Comparison of ENCODE assay signal across 1 cellular context in the genomic region with DNA sequence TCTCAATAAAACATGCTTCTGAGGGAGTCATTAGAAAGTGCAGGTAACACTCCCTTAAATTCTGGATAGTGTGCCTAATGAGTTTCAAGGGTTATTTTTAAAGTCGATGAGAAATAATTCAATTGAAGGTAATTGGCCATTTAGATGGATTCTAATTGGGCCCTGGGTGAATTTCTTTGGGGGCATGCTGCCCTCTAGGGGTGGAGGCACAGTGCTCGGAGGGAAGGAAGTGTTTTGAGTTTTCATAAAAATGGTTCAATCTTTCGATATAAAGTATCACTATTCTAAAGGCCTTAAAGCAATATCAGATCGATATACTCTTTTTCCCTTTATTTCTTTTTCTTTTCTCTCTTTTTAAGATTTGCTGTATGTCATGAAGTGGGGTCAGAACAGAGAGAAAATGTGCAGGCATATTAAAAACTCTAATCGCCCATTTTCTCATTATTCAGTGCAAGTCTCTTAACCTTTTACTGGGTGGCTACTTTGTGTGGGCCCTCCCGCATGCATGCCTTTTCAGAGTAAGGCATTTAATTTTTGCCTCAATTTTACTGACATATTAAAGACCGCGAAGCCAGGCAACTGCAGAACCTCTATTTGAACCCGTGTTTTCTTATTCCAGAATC.
TF ChIP-seq lines count a peak whose summit lies in the region.

No MANE protein-coding gene starts in this region.

TF ChIP-seq in H1, 55 proteins besides CTCF, POLR2A, EP300 and RAD21:
- TF ChIP-seq RXRA (IDR thresholded peaks at IDR 0.05; ENCODE audit: insufficient read depth, low read depth, low read length) (no peak), SRF (IDR thresholded peaks at IDR 0.05; ENCODE audit: low read depth, low read length) (no peak), CEBPB (IDR thresholded peaks at IDR 0.05; ENCODE audit: low read depth, low read length) (no peak), SP2 (IDR thresholded peaks at IDR 0.05; ENCODE audit: low read length) (no peak), SUZ12 (IDR thresholded peaks at IDR 0.05; ENCODE audit: low read length) (no peak), KDM5A (IDR thresholded peaks at IDR 0.05; ENCODE audit: low read length) (no peak), EZH2 (IDR thresholded peaks at IDR 0.05; ENCODE audit: low read depth, low read length, severe bottlenecking) (no peak), SP1 (IDR thresholded peaks at IDR 0.05; ENCODE audit: low read depth, low read length) (no peak), JUND (IDR thresholded peaks at IDR 0.05; ENCODE audit: low read length) (no peak), CBX5 (IDR thresholded peaks at IDR 0.05; ENCODE audit: low read depth, low read length) (no peak)
- TF ChIP-seq, protein P1, sequence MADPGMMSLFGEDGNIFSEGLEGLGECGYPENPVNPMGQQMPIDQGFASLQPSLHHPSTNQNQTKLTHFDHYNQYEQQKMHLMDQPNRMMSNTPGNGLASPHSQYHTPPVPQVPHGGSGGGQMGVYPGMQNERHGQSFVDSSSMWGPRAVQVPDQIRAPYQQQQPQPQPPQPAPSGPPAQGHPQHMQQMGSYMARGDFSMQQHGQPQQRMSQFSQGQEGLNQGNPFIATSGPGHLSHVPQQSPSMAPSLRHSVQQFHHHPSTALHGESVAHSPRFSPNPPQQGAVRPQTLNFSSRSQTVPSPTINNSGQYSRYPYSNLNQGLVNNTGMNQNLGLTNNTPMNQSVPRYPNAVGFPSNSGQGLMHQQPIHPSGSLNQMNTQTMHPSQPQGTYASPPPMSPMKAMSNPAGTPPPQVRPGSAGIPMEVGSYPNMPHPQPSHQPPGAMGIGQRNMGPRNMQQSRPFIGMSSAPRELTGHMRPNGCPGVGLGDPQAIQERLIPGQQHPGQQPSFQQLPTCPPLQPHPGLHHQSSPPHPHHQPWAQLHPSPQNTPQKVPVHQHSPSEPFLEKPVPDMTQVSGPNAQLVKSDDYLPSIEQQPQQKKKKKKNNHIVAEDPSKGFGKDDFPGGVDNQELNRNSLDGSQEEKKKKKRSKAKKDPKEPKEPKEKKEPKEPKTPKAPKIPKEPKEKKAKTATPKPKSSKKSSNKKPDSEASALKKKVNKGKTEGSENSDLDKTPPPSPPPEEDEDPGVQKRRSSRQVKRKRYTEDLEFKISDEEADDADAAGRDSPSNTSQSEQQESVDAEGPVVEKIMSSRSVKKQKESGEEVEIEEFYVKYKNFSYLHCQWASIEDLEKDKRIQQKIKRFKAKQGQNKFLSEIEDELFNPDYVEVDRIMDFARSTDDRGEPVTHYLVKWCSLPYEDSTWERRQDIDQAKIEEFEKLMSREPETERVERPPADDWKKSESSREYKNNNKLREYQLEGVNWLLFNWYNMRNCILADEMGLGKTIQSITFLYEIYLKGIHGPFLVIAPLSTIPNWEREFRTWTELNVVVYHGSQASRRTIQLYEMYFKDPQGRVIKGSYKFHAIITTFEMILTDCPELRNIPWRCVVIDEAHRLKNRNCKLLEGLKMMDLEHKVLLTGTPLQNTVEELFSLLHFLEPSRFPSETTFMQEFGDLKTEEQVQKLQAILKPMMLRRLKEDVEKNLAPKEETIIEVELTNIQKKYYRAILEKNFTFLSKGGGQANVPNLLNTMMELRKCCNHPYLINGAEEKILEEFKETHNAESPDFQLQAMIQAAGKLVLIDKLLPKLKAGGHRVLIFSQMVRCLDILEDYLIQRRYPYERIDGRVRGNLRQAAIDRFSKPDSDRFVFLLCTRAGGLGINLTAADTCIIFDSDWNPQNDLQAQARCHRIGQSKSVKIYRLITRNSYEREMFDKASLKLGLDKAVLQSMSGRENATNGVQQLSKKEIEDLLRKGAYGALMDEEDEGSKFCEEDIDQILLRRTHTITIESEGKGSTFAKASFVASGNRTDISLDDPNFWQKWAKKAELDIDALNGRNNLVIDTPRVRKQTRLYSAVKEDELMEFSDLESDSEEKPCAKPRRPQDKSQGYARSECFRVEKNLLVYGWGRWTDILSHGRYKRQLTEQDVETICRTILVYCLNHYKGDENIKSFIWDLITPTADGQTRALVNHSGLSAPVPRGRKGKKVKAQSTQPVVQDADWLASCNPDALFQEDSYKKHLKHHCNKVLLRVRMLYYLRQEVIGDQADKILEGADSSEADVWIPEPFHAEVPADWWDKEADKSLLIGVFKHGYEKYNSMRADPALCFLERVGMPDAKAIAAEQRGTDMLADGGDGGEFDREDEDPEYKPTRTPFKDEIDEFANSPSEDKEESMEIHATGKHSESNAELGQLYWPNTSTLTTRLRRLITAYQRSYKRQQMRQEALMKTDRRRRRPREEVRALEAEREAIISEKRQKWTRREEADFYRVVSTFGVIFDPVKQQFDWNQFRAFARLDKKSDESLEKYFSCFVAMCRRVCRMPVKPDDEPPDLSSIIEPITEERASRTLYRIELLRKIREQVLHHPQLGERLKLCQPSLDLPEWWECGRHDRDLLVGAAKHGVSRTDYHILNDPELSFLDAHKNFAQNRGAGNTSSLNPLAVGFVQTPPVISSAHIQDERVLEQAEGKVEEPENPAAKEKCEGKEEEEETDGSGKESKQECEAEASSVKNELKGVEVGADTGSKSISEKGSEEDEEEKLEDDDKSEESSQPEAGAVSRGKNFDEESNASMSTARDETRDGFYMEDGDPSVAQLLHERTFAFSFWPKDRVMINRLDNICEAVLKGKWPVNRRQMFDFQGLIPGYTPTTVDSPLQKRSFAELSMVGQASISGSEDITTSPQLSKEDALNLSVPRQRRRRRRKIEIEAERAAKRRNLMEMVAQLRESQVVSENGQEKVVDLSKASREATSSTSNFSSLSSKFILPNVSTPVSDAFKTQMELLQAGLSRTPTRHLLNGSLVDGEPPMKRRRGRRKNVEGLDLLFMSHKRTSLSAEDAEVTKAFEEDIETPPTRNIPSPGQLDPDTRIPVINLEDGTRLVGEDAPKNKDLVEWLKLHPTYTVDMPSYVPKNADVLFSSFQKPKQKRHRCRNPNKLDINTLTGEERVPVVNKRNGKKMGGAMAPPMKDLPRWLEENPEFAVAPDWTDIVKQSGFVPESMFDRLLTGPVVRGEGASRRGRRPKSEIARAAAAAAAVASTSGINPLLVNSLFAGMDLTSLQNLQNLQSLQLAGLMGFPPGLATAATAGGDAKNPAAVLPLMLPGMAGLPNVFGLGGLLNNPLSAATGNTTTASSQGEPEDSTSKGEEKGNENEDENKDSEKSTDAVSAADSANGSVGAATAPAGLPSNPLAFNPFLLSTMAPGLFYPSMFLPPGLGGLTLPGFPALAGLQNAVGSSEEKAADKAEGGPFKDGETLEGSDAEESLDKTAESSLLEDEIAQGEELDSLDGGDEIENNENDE (IDR thresholded peaks at IDR 0.05; ENCODE audit: insufficient replicate concordance, low read length): no peak
- TF ChIP-seq, protein P2, sequence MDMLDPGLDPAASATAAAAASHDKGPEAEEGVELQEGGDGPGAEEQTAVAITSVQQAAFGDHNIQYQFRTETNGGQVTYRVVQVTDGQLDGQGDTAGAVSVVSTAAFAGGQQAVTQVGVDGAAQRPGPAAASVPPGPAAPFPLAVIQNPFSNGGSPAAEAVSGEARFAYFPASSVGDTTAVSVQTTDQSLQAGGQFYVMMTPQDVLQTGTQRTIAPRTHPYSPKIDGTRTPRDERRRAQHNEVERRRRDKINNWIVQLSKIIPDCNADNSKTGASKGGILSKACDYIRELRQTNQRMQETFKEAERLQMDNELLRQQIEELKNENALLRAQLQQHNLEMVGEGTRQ (IDR thresholded peaks at IDR 0.05; ENCODE audit: low read length): no peak
